10 cellular contexts compared by ENCODE assay signal in genomic region chr14:22002860-22003284, GRCh38.
DNase-seq lines count a peak whose midpoint lies in the region; ATAC-seq and TF ChIP-seq lines count a peak whose summit lies in the region.
"Had no signal": no experiment of that assay in that cellular context is flagged by ENCODE, and none has a peak within 500 bp of the region (broad histone marks: within the 10 kb centered on the region; RNA-seq: fewer than 3 reads in every experiment).

No MANE protein-coding gene starts in this region.

- H3K27me3 ChIP-seq in AG04450 (ENCODE audit: control insufficient read depth, insufficient read depth, low read length): no peaks in the 10 kb centered on the region
- H3K27me3 ChIP-seq: cardiac muscle cell, upper lobe of left lung had no signal

- no peaks in the 10 kb centered on the region for H3K9me3 ChIP-seq in AG04450 (ENCODE audit: control insufficient read depth, insufficient read depth, low read length)
- H3K9me3 ChIP-seq: upper lobe of left lung had no signal

- no peak for DNase-seq in AG04450 (ENCODE audit: low read depth, low spot score)
- DNase-seq in LNCaP clone FGC (ENCODE audit: low read depth): no peak
- peak; percentile 25 to 32 for DNase-seq in activated CD8-positive, alpha-beta memory T cell treated with anti-CD3 and anti-CD28 coated beads for 4 hours (ENCODE audit: low read depth in 2 of 2)
- no peak for DNase-seq in fibroblast of villous mesenchyme (ENCODE audit: low read depth)
- DNase-seq in stimulated activated CD8-positive, alpha-beta memory T cell treated with anti-CD3 and anti-CD28 coated beads, Interleukin-4, amount 100 ng/mL, for 24 hours (ENCODE audit: low read depth): peak; percentile 44
- no peak for DNase-seq in NCI-H1417 (lab: John Stamatoyannopoulos, UW)
- DNase-seq in NCI-H1105 (lab: John Stamatoyannopoulos, UW): no peak

- TF ChIP-seq CTCF in AG04450 (IDR thresholded peaks at IDR 0.05; ENCODE audit: low read depth, low read length): 0 out of 2 replicates have a peak, but pooled peaks have one; percentile 6
- TF ChIP-seq CTCF in LNCaP clone FGC (IDR thresholded peaks at IDR 0.05; ENCODE audit: control insufficient read depth, extremely low read depth, insufficient read depth): peak; percentile 65
- TF ChIP-seq CTCF in fibroblast of villous mesenchyme (IDR thresholded peaks at IDR 0.05; ENCODE audit: insufficient read depth, low read depth, low read length): peak; percentile 26

- no peak overlapping the region for H3K27ac ChIP-seq in AG04450 (ENCODE audit: low read depth, low read length)
- H3K27ac ChIP-seq: cardiac muscle cell, upper lobe of left lung had no signal

- H3K4me3 ChIP-seq in AG04450 (ENCODE audit: low read depth, low read length): no peak overlapping the region
- H3K4me3 ChIP-seq in LNCaP clone FGC (ENCODE audit: low read depth, low read length): no peak overlapping the region
- no peak overlapping the region for H3K4me3 ChIP-seq in fibroblast of villous mesenchyme (ENCODE audit: low read depth, low read length)
- H3K4me3 ChIP-seq: cardiac muscle cell, upper lobe of left lung had no signal

- ATAC-seq in HG03097 (IDR thresholded peaks at IDR 0.05; ENCODE audit: low FRiP score, unreplicated experiment): no peak

- POLR2A ChIA-PET in AG04450 (lab: Yijun Ruan, JAX): no interaction called here

- CTCF ChIA-PET in AG04450 (lab: Charles Lee): interaction anchor here (0.9 kb wide), 1 partner anchor 41 kb away, joined by 3 read pairs; no protein-coding TSS in a partner anchor

Comparison
In these comparisons a context has a peak if more than half of its experiments do, and no peak if none do; other contexts are left out.
1. DNase-seq: peak in activated CD8-positive, alpha-beta memory T cell treated with anti-CD3 and anti-CD28 coated beads for 4 hours (2 of 2) and stimulated activated CD8-positive, alpha-beta memory T cell treated with anti-CD3 and anti-CD28 coated beads, Interleukin-4, amount 100 ng/mL, for 24 hours (single experiment); none in AG04450 (single experiment), LNCaP clone FGC (single experiment), fibroblast of villous mesenchyme (single experiment), NCI-H1417 (0 of 3) and NCI-H1105 (single experiment).
2. CTCF ChIP-seq: peak in every context shown above with its lines; median percentile 65 in LNCaP clone FGC; 26 in fibroblast of villous mesenchyme; 6 in AG04450.